ENCODE assay signal across 8 cellular contexts in the genomic region with DNA sequence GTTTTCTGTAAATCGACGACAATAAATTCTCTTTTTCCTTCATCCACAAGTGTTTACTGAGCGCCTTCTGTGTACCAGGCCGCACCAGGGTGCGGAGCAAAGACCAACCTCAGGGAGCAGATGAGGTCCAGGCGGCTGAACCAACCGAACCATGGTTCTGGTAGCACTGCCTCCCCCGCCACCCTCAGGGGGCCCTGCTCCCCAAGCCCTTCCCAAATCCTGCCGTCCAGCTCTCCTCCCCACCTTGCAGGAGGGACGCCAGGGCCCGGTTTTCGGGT. TPM values are rescaled to one million over a fixed set of nuclear protein-coding genes. Genes with fewer than 3 reads are reported as not detected.
DNase-seq lines count a peak whose midpoint lies in the region; ATAC-seq lines count a peak whose summit lies in the region.
"Had no signal": no experiment of that assay in that cellular context is flagged by ENCODE, and none has a peak within 500 bp of the region (broad histone marks: within the 10 kb centered on the region; RNA-seq: fewer than 3 reads in every experiment).

No MANE protein-coding gene starts in this region.

- H3K36me3 ChIP-seq in HUES48 (ENCODE audit: control insufficient read depth, insufficient read depth, low read length), result no peaks in the 10 kb centered on the region

- H3K27me3 ChIP-seq in HUES48 (ENCODE audit: control insufficient read depth, insufficient read depth, low read length), result peaks cover 10% of the 10 kb centered on the region

- H3K4me3 ChIP-seq in HUES48 (ENCODE audit: low read depth, low read length) (peak overlapping the region; percentile 57), iPS-18c (ENCODE audit: insufficient read depth, low read depth, low read length) (peak overlapping the region; percentile 42)

- no peak for DNase-seq in activated T-helper 2 cell treated with anti-CD3 and anti-CD28 coated beads, Interferon-gamma antibody, Interleukin-2, Interleukin-4, amounts not matched to agents 10 μg/mL and 5 μg/mL and 100 μg/mL, durations not matched to agents 14 hours and 24 hours and 36 hours (ENCODE audit: low spot score)
- DNase-seq in stimulated activated naive B cell treated with anti-CD40 and anti-IgM and Interleukin-4, amounts not matched to agents 10 μg/mL and 1 μg/mL and 100 μg/mL, for 72 hours, result no peak
- DNase-seq in GM03348 (ENCODE audit: low spot score), result no peak

- no peak overlapping the region for H3K9ac ChIP-seq in HUES48 (ENCODE audit: low read depth, low read length)

- H3K9me3 Mint-ChIP-seq in activated T-helper 2 cell treated with anti-CD3 and anti-CD28 coated beads, Interferon-gamma antibody, Interleukin-2, Interleukin-4, amounts not matched to agents 10 μg/mL and 5 μg/mL and 100 μg/mL, durations not matched to agents 14 hours and 24 hours and 36 hours, result no peaks in the 10 kb centered on the region
- H3K9me3 Mint-ChIP-seq in stimulated activated naive B cell treated with anti-CD40 and anti-IgM and Interleukin-4, amounts not matched to agents 10 μg/mL and 1 μg/mL and 100 μg/mL, for 72 hours, result no peaks in the 10 kb centered on the region

- no peaks in the 10 kb centered on the region for H3K9me3 ChIP-seq in HUES48 (ENCODE audit: control insufficient read depth, insufficient read depth, low read length)
- H3K9me3 ChIP-seq in iPS-18c (ENCODE audit: control insufficient read depth, insufficient read depth, low read length), result no peaks in the 10 kb centered on the region

- peaks cover 6% of the 10 kb centered on the region; the same call in 1 of the 2 replicates for H3K4me1 ChIP-seq in HUES48 (ENCODE audit: control insufficient read depth, insufficient read depth, low read length)

- H3K27ac Mint-ChIP-seq in activated T-helper 2 cell treated with anti-CD3 and anti-CD28 coated beads, Interferon-gamma antibody, Interleukin-2, Interleukin-4, amounts not matched to agents 10 μg/mL and 5 μg/mL and 100 μg/mL, durations not matched to agents 14 hours and 24 hours and 36 hours, result no peak overlapping the region
- H3K27ac Mint-ChIP-seq in stimulated activated naive B cell treated with anti-CD40 and anti-IgM and Interleukin-4, amounts not matched to agents 10 μg/mL and 1 μg/mL and 100 μg/mL, for 72 hours, result peak overlapping the region; percentile 94

- peaks cover 6% of the 10 kb centered on the region for H3K36me3 Mint-ChIP-seq in activated T-helper 2 cell treated with anti-CD3 and anti-CD28 coated beads, Interferon-gamma antibody, Interleukin-2, Interleukin-4, amounts not matched to agents 10 μg/mL and 5 μg/mL and 100 μg/mL, durations not matched to agents 14 hours and 24 hours and 36 hours (ENCODE audit: low read depth)
- peaks cover 6 to 12% of the 10 kb centered on the region in 2 donors for H3K36me3 Mint-ChIP-seq in stimulated activated naive B cell treated with anti-CD40 and anti-IgM and Interleukin-4, amounts not matched to agents 10 μg/mL and 1 μg/mL and 100 μg/mL, for 72 hours

- peaks cover 14% of the 10 kb centered on the region for H3K4me1 Mint-ChIP-seq in activated T-helper 2 cell treated with anti-CD3 and anti-CD28 coated beads, Interferon-gamma antibody, Interleukin-2, Interleukin-4, amounts not matched to agents 10 μg/mL and 5 μg/mL and 100 μg/mL, durations not matched to agents 14 hours and 24 hours and 36 hours (ENCODE audit: low read depth)
- H3K4me1 Mint-ChIP-seq in stimulated activated naive B cell treated with anti-CD40 and anti-IgM and Interleukin-4, amounts not matched to agents 10 μg/mL and 1 μg/mL and 100 μg/mL, for 72 hours, result peaks cover 19 to 27% of the 10 kb centered on the region in 2 donors

- intact Hi-C loops in activated T-helper 2 cell treated with anti-CD3 and anti-CD28 coated beads, Interferon-gamma antibody, Interleukin-2, Interleukin-4, amounts not matched to agents 10 μg/mL and 5 μg/mL and 100 μg/mL, durations not matched to agents 14 hours and 24 hours and 36 hours (cut with micrococcal nuclease), result loop anchor here (5.0 kb wide), 1 partner anchor 73 kb away; a partner anchor contains a TSS

- no peak overlapping the region for H3K27ac ChIP-seq in HUES48 (ENCODE audit: low read depth, low read length)

- peak overlapping the region; percentile 80 for H3K4me3 Mint-ChIP-seq in activated T-helper 2 cell treated with anti-CD3 and anti-CD28 coated beads, Interferon-gamma antibody, Interleukin-2, Interleukin-4, amounts not matched to agents 10 μg/mL and 5 μg/mL and 100 μg/mL, durations not matched to agents 14 hours and 24 hours and 36 hours (ENCODE audit: low read depth)
- H3K4me3 Mint-ChIP-seq in stimulated activated naive B cell treated with anti-CD40 and anti-IgM and Interleukin-4, amounts not matched to agents 10 μg/mL and 1 μg/mL and 100 μg/mL, for 72 hours, result peak overlapping the region; percentile 92 to 97

- no peak for ATAC-seq in stimulated activated naive B cell treated with anti-CD40 and anti-IgM and Interleukin-4, amounts not matched to agents 10 μg/mL and 1 μg/mL and 100 μg/mL, for 72 hours (replicated peaks)
- ATAC-seq in HG02840 (IDR thresholded peaks at IDR 0.05; ENCODE audit: low FRiP score, unreplicated experiment) (no peak), HG03095 (IDR thresholded peaks at IDR 0.05; ENCODE audit: unreplicated experiment) (no peak)

- H3K27me3 Mint-ChIP-seq in activated T-helper 2 cell treated with anti-CD3 and anti-CD28 coated beads, Interferon-gamma antibody, Interleukin-2, Interleukin-4, amounts not matched to agents 10 μg/mL and 5 μg/mL and 100 μg/mL, durations not matched to agents 14 hours and 24 hours and 36 hours (ENCODE audit: low read depth), result peaks cover 5% of the 10 kb centered on the region
- peaks cover 6 to 11% of the 10 kb centered on the region in 2 donors for H3K27me3 Mint-ChIP-seq in stimulated activated naive B cell treated with anti-CD40 and anti-IgM and Interleukin-4, amounts not matched to agents 10 μg/mL and 1 μg/mL and 100 μg/mL, for 72 hours

RNA-seq across cellular contexts. Expression of a gene that starts 5.1 kb away (rescaled TPM):
- total RNA-seq in activated T-helper 2 cell treated with anti-CD3 and anti-CD28 coated beads, Interferon-gamma antibody, Interleukin-2, Interleukin-4, amounts not matched to agents 10 μg/mL and 5 μg/mL and 100 μg/mL, durations not matched to agents 14 hours and 24 hours and 36 hours, result 0.57 and 0.91 TPM in 2 replicates
- total RNA-seq: liver had no signal

RNA-seq across cellular contexts. Expression of a gene that starts 7.9 kb away (rescaled TPM):
- 11.2 and 12.2 TPM in 2 replicates for total RNA-seq in activated T-helper 2 cell treated with anti-CD3 and anti-CD28 coated beads, Interferon-gamma antibody, Interleukin-2, Interleukin-4, amounts not matched to agents 10 μg/mL and 5 μg/mL and 100 μg/mL, durations not matched to agents 14 hours and 24 hours and 36 hours

RNA-seq across cellular contexts. Expression of a gene that starts 13.5 kb away (rescaled TPM):
- total RNA-seq in activated T-helper 2 cell treated with anti-CD3 and anti-CD28 coated beads, Interferon-gamma antibody, Interleukin-2, Interleukin-4, amounts not matched to agents 10 μg/mL and 5 μg/mL and 100 μg/mL, durations not matched to agents 14 hours and 24 hours and 36 hours, result 1,217 and 1,244 TPM in 2 replicates

RNA-seq across cellular contexts. Expression of a gene that starts 19.7 kb away (rescaled TPM):
- total RNA-seq in activated T-helper 2 cell treated with anti-CD3 and anti-CD28 coated beads, Interferon-gamma antibody, Interleukin-2, Interleukin-4, amounts not matched to agents 10 μg/mL and 5 μg/mL and 100 μg/mL, durations not matched to agents 14 hours and 24 hours and 36 hours, result 1.1 and 1.5 TPM in 2 replicates

RNA-seq across cellular contexts. Expression of a gene that starts 38.0 kb away (rescaled TPM):
- total RNA-seq in activated T-helper 2 cell treated with anti-CD3 and anti-CD28 coated beads, Interferon-gamma antibody, Interleukin-2, Interleukin-4, amounts not matched to agents 10 μg/mL and 5 μg/mL and 100 μg/mL, durations not matched to agents 14 hours and 24 hours and 36 hours, result 0.76 and 2.2 TPM in 2 replicates
